Comparison of ENCODE assay signal across 1 cellular context in the genomic region with DNA sequence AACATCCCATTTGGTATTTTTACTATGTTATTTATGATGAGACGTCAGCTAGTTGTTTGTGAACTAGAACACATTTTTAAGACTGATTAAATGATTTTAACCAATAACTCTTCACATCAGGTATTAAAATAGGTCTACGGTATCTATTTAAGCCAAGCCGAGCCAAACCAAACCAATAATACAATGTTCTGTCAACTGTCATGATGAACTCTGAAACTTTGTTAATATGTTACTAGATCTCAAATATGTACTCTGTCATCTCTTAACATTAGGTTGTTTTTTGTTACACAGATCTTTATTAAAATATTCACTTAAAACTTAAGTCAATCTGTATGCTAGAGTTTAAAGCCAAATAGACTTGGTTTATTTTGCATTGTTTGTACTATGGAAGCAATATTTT.
TF ChIP-seq lines count a peak whose summit lies in the region.

No MANE protein-coding gene starts in this region.

TF ChIP-seq in A549, 52 proteins besides CTCF, POLR2A, EP300 and RAD21:
- no peak for TF ChIP-seq ZSCAN20 (CRISPR knock-in tag; IDR thresholded peaks at IDR 0.05)
- TF ChIP-seq SMC3 (IDR thresholded peaks at IDR 0.05) = no peak
- TF ChIP-seq HOXB5 (CRISPR knock-in tag; IDR thresholded peaks at IDR 0.05) = no peak
- no peak for TF ChIP-seq RNF2 (IDR thresholded peaks at IDR 0.05; ENCODE audit: borderline replicate concordance, low read depth)
- TF ChIP-seq, protein P1, sequence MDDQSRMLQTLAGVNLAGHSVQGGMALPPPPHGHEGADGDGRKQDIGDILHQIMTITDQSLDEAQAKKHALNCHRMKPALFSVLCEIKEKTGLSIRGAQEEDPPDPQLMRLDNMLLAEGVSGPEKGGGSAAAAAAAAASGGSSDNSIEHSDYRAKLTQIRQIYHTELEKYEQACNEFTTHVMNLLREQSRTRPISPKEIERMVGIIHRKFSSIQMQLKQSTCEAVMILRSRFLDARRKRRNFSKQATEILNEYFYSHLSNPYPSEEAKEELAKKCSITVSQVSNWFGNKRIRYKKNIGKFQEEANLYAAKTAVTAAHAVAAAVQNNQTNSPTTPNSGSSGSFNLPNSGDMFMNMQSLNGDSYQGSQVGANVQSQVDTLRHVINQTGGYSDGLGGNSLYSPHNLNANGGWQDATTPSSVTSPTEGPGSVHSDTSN (IDR thresholded peaks at IDR 0.05) = no peak
- no peak for TF ChIP-seq TFCP2L1 (CRISPR knock-in tag; IDR thresholded peaks at IDR 0.05)
- no peak for TF ChIP-seq BHLHE40 (IDR thresholded peaks at IDR 0.05; ENCODE audit: low read depth, low read length)
- TF ChIP-seq NR3C1 (IDR thresholded peaks at IDR 0.05) = no peak
- TF ChIP-seq RARB (CRISPR knock-in tag; IDR thresholded peaks at IDR 0.05) = no peak
- TF ChIP-seq REST (IDR thresholded peaks at IDR 0.05) = no peak
- no peak for TF ChIP-seq RFX5 (IDR thresholded peaks at IDR 0.05)
- no peak for TF ChIP-seq TP53 (CRISPR knock-in tag; IDR thresholded peaks at IDR 0.05)
- TF ChIP-seq KDM5A (IDR thresholded peaks at IDR 0.05) = no peak
- no peak for TF ChIP-seq JUNB (IDR thresholded peaks at IDR 0.05)
- no peak for TF ChIP-seq MAZ (IDR thresholded peaks at IDR 0.05; ENCODE audit: borderline replicate concordance, low read depth, low read length)
- no peak for TF ChIP-seq ATOH8 (CRISPR knock-in tag; IDR thresholded peaks at IDR 0.05; ENCODE audit: low read depth)
- TF ChIP-seq HDAC2 (IDR thresholded peaks at IDR 0.05) = no peak
- no peak for TF ChIP-seq CBX2 (IDR thresholded peaks at IDR 0.05; ENCODE audit: borderline replicate concordance, low read depth)
- no peak for TF ChIP-seq HOXA7 (CRISPR knock-in tag; IDR thresholded peaks at IDR 0.05)
- TF ChIP-seq, protein P2, sequence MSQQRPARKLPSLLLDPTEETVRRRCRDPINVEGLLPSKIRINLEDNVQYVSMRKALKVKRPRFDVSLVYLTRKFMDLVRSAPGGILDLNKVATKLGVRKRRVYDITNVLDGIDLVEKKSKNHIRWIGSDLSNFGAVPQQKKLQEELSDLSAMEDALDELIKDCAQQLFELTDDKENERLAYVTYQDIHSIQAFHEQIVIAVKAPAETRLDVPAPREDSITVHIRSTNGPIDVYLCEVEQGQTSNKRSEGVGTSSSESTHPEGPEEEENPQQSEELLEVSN (IDR thresholded peaks at IDR 0.05; ENCODE audit: borderline replicate concordance, low read depth) = no peak
